ENCODE assay signal across 24 cellular contexts in genomic region chr11:6006395-6006794, GRCh38. TPM values are rescaled to one million over a fixed set of nuclear protein-coding genes. Genes with fewer than 3 reads are reported as not detected.
"Had no signal": no experiment of that assay in that cellular context is flagged by ENCODE, and none has a peak within 500 bp of the region (broad histone marks: within the 10 kb centered on the region; RNA-seq: fewer than 3 reads in every experiment).

No MANE protein-coding gene starts in this region.

- H3K9me3 ChIP-seq: SJSA1 had no signal

- H3K36me3 ChIP-seq: SJSA1 had no signal

- H3K27me3 ChIP-seq: SJSA1 had no signal

- H3K4me3 ChIP-seq: SJSA1, SK-N-MC had no signal

- H3K4me1 ChIP-seq: SJSA1 had no signal

- ATAC-seq: HepG2 had no signal

- DNase-seq: IMR-90, Karpas-422, KG1, MM.1S, NCI-H1092 treated with DMSO at 0.1 percent for 48 hours, NCI-H1436, NCI-H187, NCI-H2029, NCI-H2081 treated with DMSO at 0.1 percent for 48 hours, NCI-H2171, NCI-H226, NCI-H446, NCI-H510A, NCI-H524 treated with DMSO at 0.1 percent for 48 hours, NCI-H69, NCI-H774, Right ventricle myocardium superior, RPMI8226, SIG-M5 had no signal

- FAIRE-seq: HepG2, RCC 7860 had no signal

- H3K27ac ChIP-seq: SJSA1, SK-N-MC had no signal

RNA-seq across cellular contexts. Expression of gene OR56A4, which starts 0.4 kb away (rescaled TPM):
- total RNA-seq: HepG2, HT1080, IMR-90, Right ventricle myocardium superior, SJSA1 had no signal

RNA-seq across cellular contexts. Expression of gene OR52L1, which starts 19.6 kb away (rescaled TPM):
- total RNA-seq: HepG2, HT1080, IMR-90, Right ventricle myocardium superior, SJSA1 had no signal

RNA-seq across cellular contexts. Expression of gene OR56A1, which starts 24.2 kb away (rescaled TPM):
- total RNA-seq: HepG2, HT1080, IMR-90, Right ventricle myocardium superior, SJSA1 had no signal

RNA-seq across cellular contexts. Expression of gene OR56A5, which starts 38.1 kb away (rescaled TPM):
- total RNA-seq: HepG2, HT1080, IMR-90, Right ventricle myocardium superior, SJSA1 had no signal
